Comparison of ENCODE assay signal across 8 cellular contexts in the genomic region with DNA sequence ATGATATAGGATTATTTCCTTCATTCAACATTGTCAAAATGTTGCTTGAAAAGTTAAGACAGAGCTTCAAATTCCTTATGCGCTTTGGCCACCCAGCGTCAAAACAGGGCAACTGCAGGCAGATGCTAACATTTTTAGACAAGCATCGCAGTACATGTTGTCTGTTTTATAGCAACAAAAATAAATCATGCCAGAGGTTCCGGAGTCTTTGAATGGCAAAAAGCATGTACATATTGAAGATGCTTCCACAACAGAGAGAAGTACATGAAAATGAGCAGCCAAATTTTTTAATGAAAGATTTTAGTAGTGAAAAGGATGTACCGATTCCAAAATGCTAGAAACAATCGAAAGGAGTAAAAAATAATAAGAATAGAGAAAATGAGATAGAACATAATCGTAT. TPM values are rescaled to one million over a fixed set of nuclear protein-coding genes. Genes with fewer than 3 reads are reported as not detected.
DNase-seq lines count a peak whose midpoint lies in the region; ATAC-seq, FAIRE-seq and TF ChIP-seq lines count a peak whose summit lies in the region.

No MANE protein-coding gene starts in this region.

- TF ChIP-seq CTCF in AG10803 (conservative IDR thresholded peaks at IDR 0.05; ENCODE audit: low read length) (peak; percentile 90), GM13976 (IDR thresholded peaks at IDR 0.05; ENCODE audit: borderline replicate concordance, control extremely low read depth, extremely low read depth, insufficient read depth, missing control alignments) (peak; percentile 73), ascending aorta (IDR thresholded peaks at IDR 0.05) (peak; percentile 7 to 84 (median 82)), kidney (IDR thresholded peaks at IDR 0.05; ENCODE audit: borderline replicate concordance, extremely low read depth, insufficient read depth) (peak; percentile 75)

- no peak overlapping the region for H3K9ac ChIP-seq in kidney (ENCODE audit: low read length in 2 of 2)

- H3K4me1 ChIP-seq in ascending aorta (peaks cover 0 to 5% of the 10 kb centered on the region in 2 donors), kidney (ENCODE audit: control insufficient read depth in 1 of 2, insufficient read depth in 1 of 2, low read depth in 1 of 2, low read length in 2 of 2) (no peaks in the 10 kb centered on the region)

- peak; percentile 85 for ATAC-seq in HG02938 (IDR thresholded peaks at IDR 0.05; ENCODE audit: unreplicated experiment)
- ATAC-seq in GM21825 (IDR thresholded peaks at IDR 0.05; ENCODE audit: unreplicated experiment): no peak

- no peak overlapping the region for H3K4me3 ChIP-seq in AG10803 (ENCODE audit: low read length)
- H3K4me3 ChIP-seq in ascending aorta: no peak overlapping the region
- no peak overlapping the region for H3K4me3 ChIP-seq in kidney (ENCODE audit: low read length in 2 of 2)

- DNase-seq in AG10803 (ENCODE audit: low read depth) (peak; percentile 50), GM13976 (ENCODE audit: low spot score) (peak; percentile 36), OCI-M1 (lab: John Stamatoyannopoulos, UW) (peak; percentile 74), ascending aorta (ENCODE audit: low spot score in 2 of 2) (no peak), kidney (no peak), stromal cell of bone marrow (ENCODE audit: low read depth) (peak; percentile 17)

- FAIRE-seq in kidney (lab: Jason Lieb, UNC): peak; percentile 76

- H3K36me3 ChIP-seq in ascending aorta (no peaks in the 10 kb centered on the region), kidney (ENCODE audit: control insufficient read depth in 1 of 2, insufficient read depth in 2 of 2, low read length in 2 of 2) (no peaks in the 10 kb centered on the region)

- H3K9me3 ChIP-seq in ascending aorta: no peaks in the 10 kb centered on the region
- no peaks in the 10 kb centered on the region for H3K9me3 ChIP-seq in kidney (ENCODE audit: control insufficient read depth in 1 of 2, low read length in 2 of 2)

- no peaks in the 10 kb centered on the region for H3K27me3 ChIP-seq in ascending aorta

- intact Hi-C loops in ascending aorta (cut with DNase I) (no loop called here), kidney (cut with DNase I) (no loop called here)

- in situ Hi-C loops in GM13976 (cut with MboI; ENCODE audit: low sequenced_read_pairs, unreplicated experiment): no loop called here

- H3K27ac ChIP-seq in ascending aorta: no peak overlapping the region
- H3K27ac ChIP-seq in kidney (ENCODE audit: low read depth in 2 of 2, low read length in 2 of 2): no peak overlapping the region

RNA-seq across cellular contexts. Expression of a gene that starts 49.8 kb away (rescaled TPM):
- total RNA-seq in ascending aorta (48.2 TPM), kidney (62.8 TPM)
- polyA plus RNA-seq in kidney (ENCODE audit: insufficient read depth, low read depth, low replicate concordance): 31.7 TPM

Comparison
In these comparisons a context has a peak if more than half of its experiments do, and no peak if none do; other contexts are left out.
1. DNase-seq: peak in AG10803 (single experiment), GM13976 (single experiment), OCI-M1 (single experiment) and stromal cell of bone marrow (single experiment); none in ascending aorta (0 of 2) and kidney (single experiment).
2. Peak in every context shown above with its lines, with median percentiles within 50 percentile points of each other: CTCF ChIP-seq.